16 cellular contexts compared by ENCODE assay signal in genomic region chr5:125829349-125829748, GRCh38.
DNase-seq lines count a peak whose midpoint lies in the region; ATAC-seq, FAIRE-seq and TF ChIP-seq lines count a peak whose summit lies in the region.
"Had no signal": no experiment of that assay in that cellular context is flagged by ENCODE, and none has a peak within 500 bp of the region (broad histone marks: within the 10 kb centered on the region; RNA-seq: fewer than 3 reads in every experiment).

No MANE protein-coding gene starts in this region.

- intact Hi-C loops in GM12878 (cut with micrococcal nuclease; ENCODE audit: unreplicated experiment) = no loop called here
- intact Hi-C loops in Caco-2 (cut with micrococcal nuclease; ENCODE audit: unreplicated experiment) = no loop called here
- intact Hi-C loops in adrenal gland (cut with DNase I) = no loop called here

- in situ Hi-C loops in GM12878 (cut with MboI) = no loop called here

- SMC1A ChIA-PET in GM12878 (lab: Charles Lee; ENCODE audit: uncharacterized antibody, unreplicated experiment) = no interaction called here

- no peak for TF ChIP-seq POLR2A in GM12878 (IDR thresholded peaks at IDR 0.05; ENCODE audit: low read depth, low read length)
- TF ChIP-seq POLR2A in adrenal gland (IDR thresholded peaks at IDR 0.05) = no peak

- H3K27ac ChIP-seq in GM12878 (ENCODE audit: control insufficient read depth, insufficient read depth) = no peak overlapping the region
- no peak overlapping the region for H3K27ac ChIP-seq in CD8-positive, alpha-beta memory T cell (ENCODE audit: low read depth, low read length)
- no peak overlapping the region for H3K27ac ChIP-seq in adrenal gland
- H3K27ac ChIP-seq: left ventricle myocardium inferior, pancreas had no signal

- POLR2A ChIA-PET in GM12878 (lab: Charles Lee) = no interaction called here
- POLR2A ChIA-PET in CD8-positive, alpha-beta memory T cell (lab: Charles Lee) = no interaction called here
- POLR2A ChIA-PET in Caco-2 (lab: Charles Lee) = no interaction called here

- no peak overlapping the region for H3K4me3 ChIP-seq in GM12878
- H3K4me3 ChIP-seq in CD8-positive, alpha-beta memory T cell (ENCODE audit: low read length) = no peak overlapping the region
- no peak overlapping the region for H3K4me3 ChIP-seq in Caco-2 (ENCODE audit: low read depth, low read length)
- H3K4me3 ChIP-seq in adrenal gland = no peak overlapping the region
- H3K4me3 ChIP-seq: left ventricle myocardium inferior, pancreas had no signal

- TF ChIP-seq RAD21 in GM12878 (IDR thresholded peaks at IDR 0.05; ENCODE audit: insufficient read depth, low read depth, low read length) = peak; percentile 27; the same call in 1 of the 2 replicates

- WGBS in GM12878 (ENCODE audit: insufficient coverage, insufficient replicate concordance, low lambda C conversion rate, missing lambda C conversion rate) = 0% methylated on average over 4 of the region's 4 CpGs
- WGBS in adrenal gland, 4 donors = 64 to 82% (median 74%) methylated on average over 3 to 4 of the region's 4 CpGs

- RAD21 ChIA-PET in GM12878 (lab: Charles Lee; ENCODE audit: unreplicated experiment) = no interaction called here

- H3K4me3 Mint-ChIP-seq in CD8-positive, alpha-beta memory T cell = no peak overlapping the region
- H3K4me3 Mint-ChIP-seq in Caco-2 (ENCODE audit: unreplicated experiment) = no peak overlapping the region
- H3K4me3 Mint-ChIP-seq in natural killer cell treated with Interleukin-12 subunit alpha and Interleukin-12 subunit beta and Interleukin-15 and Interleukin-18, amount 100 ng/mL, for 72 hours = no peak overlapping the region
- H3K4me3 Mint-ChIP-seq: activated CD8-positive, alpha-beta memory T cell treated with anti-CD3 and anti-CD28 coated beads, Interleukin-2, amount 10 ng/mL, durations not matched to agents 7 days and 5 days; T-cell had no signal

- H3K4me1 ChIP-seq in GM12878 (ENCODE audit: control insufficient read depth, insufficient read depth, low read length) (no peaks in the 10 kb centered on the region), Caco-2 (no peaks in the 10 kb centered on the region), adrenal gland (replicated peaks in 1 of 2) (no peaks in the 10 kb centered on the region)
- H3K4me1 ChIP-seq in CD8-positive, alpha-beta memory T cell (ENCODE audit: insufficient read depth, low read length) = no peaks in the 10 kb centered on the region
- H3K4me1 ChIP-seq: left ventricle myocardium inferior, pancreas had no signal

- H3K36me3 ChIP-seq in GM12878 (ENCODE audit: control insufficient read depth in 2 of 2, insufficient read depth in 2 of 2, low read length in 1 of 2) = no peaks in the 10 kb centered on the region
- H3K36me3 ChIP-seq in CD8-positive, alpha-beta memory T cell (ENCODE audit: insufficient read depth, low read length) = no peaks in the 10 kb centered on the region
- no peaks in the 10 kb centered on the region for H3K36me3 ChIP-seq in Caco-2 (ENCODE audit: control insufficient read depth, insufficient read depth, low read length)
- no peaks in the 10 kb centered on the region for H3K36me3 ChIP-seq in adrenal gland (replicated peaks in 1 of 2)
- H3K36me3 ChIP-seq: left ventricle myocardium inferior, pancreas had no signal

- no peak overlapping the region for H2AFZ ChIP-seq in GM12878 (ENCODE audit: control insufficient read depth, low read depth, low read length)

- FAIRE-seq in GM12878 (lab: Jason Lieb, UNC) = no peak
- FAIRE-seq: pancreas had no signal

- no peaks in the 10 kb centered on the region for H3K27me3 ChIP-seq in GM12878 (replicated peaks in 1 of 2; ENCODE audit: control insufficient read depth in 2 of 2, insufficient read depth in 2 of 2, low read length in 1 of 2)
- no peaks in the 10 kb centered on the region for H3K27me3 ChIP-seq in CD8-positive, alpha-beta memory T cell (ENCODE audit: insufficient read depth, low read length, poor library complexity, severe bottlenecking)
- H3K27me3 ChIP-seq in Caco-2 (replicated peaks; ENCODE audit: control insufficient read depth, insufficient read depth, low read length) = no peaks in the 10 kb centered on the region; the same call in 1 of the 2 replicates
- no peaks in the 10 kb centered on the region for H3K27me3 ChIP-seq in adrenal gland
- H3K27me3 ChIP-seq: pancreas had no signal

- TF ChIP-seq EP300 in GM12878 (IDR thresholded peaks at IDR 0.05; ENCODE audit: borderline replicate concordance in 1 of 2, control insufficient read depth in 1 of 2, low read depth in 2 of 2, low read length in 2 of 2) = no peak

- H3K9ac ChIP-seq in GM12878 (ENCODE audit: control insufficient read depth, insufficient read depth, low read length) = no peak overlapping the region

- BruUV-seq in GM12878 (replicated peaks; lab: Mats Ljungman, UMichigan) (no TSS peak), Caco-2 (replicated peaks; lab: Mats Ljungman, UMichigan) (no TSS peak)

- no peak for DNase-seq in GM12878 (ENCODE audit: low read depth, low spot score)
- no peak for DNase-seq in CD8-positive, alpha-beta memory T cell
- no peak for DNase-seq in Caco-2
- no peak for DNase-seq in natural killer cell treated with Interleukin-12 subunit alpha and Interleukin-12 subunit beta and Interleukin-15 and Interleukin-18, amount 100 ng/mL, for 72 hours (ENCODE audit: low spot score)
- DNase-seq in adrenal gland = no peak
- DNase-seq: activated CD8-positive, alpha-beta memory T cell treated with anti-CD3 and anti-CD28 coated beads, Interleukin-2, amount 10 ng/mL, durations not matched to agents 7 days and 5 days; amygdala; head of caudate nucleus; left ventricle myocardium inferior; NCI-H1105 treated with DMSO at 0.1 percent for 48 hours; pancreas; stimulated activated CD4-positive, alpha-beta T cell treated with anti-CD3 and anti-CD28 coated beads, Interleukin-1b, Interleukin-23, amount 100 ng/mL, for 48 hours; T-cell had no signal

- H3K27me3 Mint-ChIP-seq in CD8-positive, alpha-beta memory T cell = no peaks in the 10 kb centered on the region
- H3K27me3 Mint-ChIP-seq in Caco-2 (ENCODE audit: insufficient read depth, unreplicated experiment) = no peaks in the 10 kb centered on the region
- H3K27me3 Mint-ChIP-seq in natural killer cell treated with Interleukin-12 subunit alpha and Interleukin-12 subunit beta and Interleukin-15 and Interleukin-18, amount 100 ng/mL, for 72 hours = no peaks in the 10 kb centered on the region
- H3K27me3 Mint-ChIP-seq: activated CD8-positive, alpha-beta memory T cell treated with anti-CD3 and anti-CD28 coated beads, Interleukin-2, amount 10 ng/mL, durations not matched to agents 7 days and 5 days; T-cell had no signal

- no peaks in the 10 kb centered on the region for H3K36me3 Mint-ChIP-seq in CD8-positive, alpha-beta memory T cell
- H3K36me3 Mint-ChIP-seq in Caco-2 (ENCODE audit: insufficient read depth, unreplicated experiment) = no peaks in the 10 kb centered on the region
- H3K36me3 Mint-ChIP-seq in natural killer cell treated with Interleukin-12 subunit alpha and Interleukin-12 subunit beta and Interleukin-15 and Interleukin-18, amount 100 ng/mL, for 72 hours = no peaks in the 10 kb centered on the region
- H3K36me3 Mint-ChIP-seq: activated CD8-positive, alpha-beta memory T cell treated with anti-CD3 and anti-CD28 coated beads, Interleukin-2, amount 10 ng/mL, durations not matched to agents 7 days and 5 days; T-cell had no signal

- H3K4me1 Mint-ChIP-seq in CD8-positive, alpha-beta memory T cell = no peaks in the 10 kb centered on the region
- H3K4me1 Mint-ChIP-seq in Caco-2 (ENCODE audit: low read depth, unreplicated experiment) = no peaks in the 10 kb centered on the region
- no peaks in the 10 kb centered on the region for H3K4me1 Mint-ChIP-seq in natural killer cell treated with Interleukin-12 subunit alpha and Interleukin-12 subunit beta and Interleukin-15 and Interleukin-18, amount 100 ng/mL, for 72 hours (ENCODE audit: low read depth in 2 of 2)
- H3K4me1 Mint-ChIP-seq: activated CD8-positive, alpha-beta memory T cell treated with anti-CD3 and anti-CD28 coated beads, Interleukin-2, amount 10 ng/mL, durations not matched to agents 7 days and 5 days; T-cell had no signal

- CTCF ChIA-PET in GM12878 (lab: Yijun Ruan, JAX) = no interaction called here
- CTCF ChIA-PET in CD8-positive, alpha-beta memory T cell (lab: Charles Lee) = no interaction called here
- CTCF ChIA-PET in Caco-2 (lab: Charles Lee) = no interaction called here

- no peaks in the 10 kb centered on the region for H3K79me2 ChIP-seq in GM12878 (ENCODE audit: control insufficient read depth, insufficient read depth, low read length)

- no peaks in the 10 kb centered on the region for H3K9me3 ChIP-seq in GM12878 (replicated peaks; ENCODE audit: control insufficient read depth, insufficient read depth, low read length)
- H3K9me3 ChIP-seq in CD8-positive, alpha-beta memory T cell (ENCODE audit: low read length) = no peaks in the 10 kb centered on the region
- H3K9me3 ChIP-seq in Caco-2 = no peaks in the 10 kb centered on the region
- H3K9me3 ChIP-seq in adrenal gland (replicated peaks in 1 of 3) = no peaks in the 10 kb centered on the region
- H3K9me3 ChIP-seq: pancreas had no signal

- peaks cover 2 to 15% (median 13%) of the 10 kb centered on the region in 5 donors for H3K9me3 Mint-ChIP-seq in CD8-positive, alpha-beta memory T cell
- no peaks in the 10 kb centered on the region for H3K9me3 Mint-ChIP-seq in Caco-2 (ENCODE audit: unreplicated experiment)
- H3K9me3 Mint-ChIP-seq in natural killer cell treated with Interleukin-12 subunit alpha and Interleukin-12 subunit beta and Interleukin-15 and Interleukin-18, amount 100 ng/mL, for 72 hours = peaks cover 14% of the 10 kb centered on the region

- H3K4me2 ChIP-seq in GM12878 (ENCODE audit: control insufficient read depth, insufficient read depth) = no peak overlapping the region

- H4K20me1 ChIP-seq in GM12878 (ENCODE audit: control insufficient read depth, insufficient read depth) = no peaks in the 10 kb centered on the region

- ATAC-seq in GM18861 (IDR thresholded peaks at IDR 0.05; ENCODE audit: unreplicated experiment) (peak; percentile 96), GM21526 (IDR thresholded peaks at IDR 0.05; ENCODE audit: low FRiP score, unreplicated experiment) (peak; percentile 99), HG03135 (IDR thresholded peaks at IDR 0.05; ENCODE audit: unreplicated experiment) (peak; percentile 83), GM12878 (peak; percentile 71)
- ATAC-seq in natural killer cell treated with Interleukin-12 subunit alpha and Interleukin-12 subunit beta and Interleukin-15 and Interleukin-18, amount 100 ng/mL, for 72 hours = no peak
- ATAC-seq: activated CD8-positive, alpha-beta memory T cell treated with anti-CD3 and anti-CD28 coated beads, Interleukin-2, amount 10 ng/mL, durations not matched to agents 7 days and 5 days; pancreas; T-cell had no signal

- H3K27ac Mint-ChIP-seq in CD8-positive, alpha-beta memory T cell = no peak overlapping the region
- H3K27ac Mint-ChIP-seq in Caco-2 (ENCODE audit: unreplicated experiment) = no peak overlapping the region
- H3K27ac Mint-ChIP-seq in natural killer cell treated with Interleukin-12 subunit alpha and Interleukin-12 subunit beta and Interleukin-15 and Interleukin-18, amount 100 ng/mL, for 72 hours = no peak overlapping the region
- H3K27ac Mint-ChIP-seq: activated CD8-positive, alpha-beta memory T cell treated with anti-CD3 and anti-CD28 coated beads, Interleukin-2, amount 10 ng/mL, durations not matched to agents 7 days and 5 days; T-cell had no signal

- TF ChIP-seq CTCF in GM12878 (IDR thresholded peaks at IDR 0.05 in 2 of 3, conservative IDR thresholded peaks at IDR 0.05 in 1 of 3; ENCODE audit: control insufficient read depth in 2 of 3, extremely low read depth in 1 of 3, insufficient read depth in 1 of 3, low read depth in 3 of 3, low read length in 3 of 3) = 0 out of 6 replicates have a peak, but pooled peaks of 1 of the 3 experiments have one; percentile 1
- TF ChIP-seq CTCF in Caco-2 (IDR thresholded peaks at IDR 0.05; ENCODE audit: insufficient read depth in 1 of 2, low read depth in 1 of 2, low read length in 1 of 2, severe bottlenecking in 1 of 2, unreplicated experiment in 1 of 2) = no peak
- TF ChIP-seq CTCF in adrenal gland (IDR thresholded peaks at IDR 0.05) = no peak

Comparison
In these comparisons a context has a peak if more than half of its experiments do, and no peak if none do; other contexts are left out.
1. ATAC-seq: peak in GM18861 (single experiment), GM21526 (single experiment), HG03135 (single experiment) and GM12878 (single experiment); none in natural killer cell treated with Interleukin-12 subunit alpha and Interleukin-12 subunit beta and Interleukin-15 and Interleukin-18, amount 100 ng/mL, for 72 hours (0 of 2).